ENCODE assay signal across 12 cellular contexts in genomic region chr4:995311-996026, GRCh38. TPM values are rescaled to one million over a fixed set of nuclear protein-coding genes. Genes with fewer than 3 reads are reported as not detected.
DNase-seq lines count a peak whose midpoint lies in the region; ATAC-seq and TF ChIP-seq lines count a peak whose summit lies in the region.
"Had no signal": no experiment of that assay in that cellular context is flagged by ENCODE, and none has a peak within 500 bp of the region (broad histone marks: within the 10 kb centered on the region; RNA-seq: fewer than 3 reads in every experiment).

No MANE protein-coding gene starts in this region.

- H3K9me3 ChIP-seq in right cardiac atrium (ENCODE audit: control insufficient read depth, low read length) (no peaks in the 10 kb centered on the region), right atrium auricular region (no peaks in the 10 kb centered on the region)
- H3K9me3 ChIP-seq: body of pancreas, vagina had no signal

- WGBS in right cardiac atrium: 89% methylated on average over 23 of the region's 23 CpGs

- ATAC-seq in right cardiac atrium: no peak
- peak; percentile 7 for ATAC-seq in sciatic nerve
- ATAC-seq: activated T-helper 17 cell treated with anti-CD3 and anti-CD28 coated beads, Interleukin-2, amount 50 U/mL, for 72 hours; body of pancreas; T-helper 17 cell had no signal

- H3K27ac ChIP-seq in right cardiac atrium (ENCODE audit: low read length) (no peak overlapping the region), right atrium auricular region (no peak overlapping the region)
- H3K27ac ChIP-seq: body of pancreas, vagina had no signal

- H3K4me1 ChIP-seq in right cardiac atrium (ENCODE audit: control insufficient read depth, insufficient read depth, low read length) (no peaks in the 10 kb centered on the region), right atrium auricular region (peaks cover 0 to 17% of the 10 kb centered on the region in 2 donors)

- DNase-seq in right cardiac atrium: peak; percentile 9 to 49 (median 48)
- DNase-seq in right atrium auricular region (ENCODE audit: low spot score): no peak
- no peak for DNase-seq in sciatic nerve (ENCODE audit: low spot score)
- DNase-seq in stimulated activated naive CD4-positive, alpha-beta T cell (lab: John Stamatoyannopoulos, UW): no peak
- DNase-seq: activated CD4-positive, alpha-beta T cell treated with anti-CD3 and anti-CD28 coated beads, Interleukin-2, amount 50 U/mL, for 1 hour; stimulated activated CD4-positive, alpha-beta T cell treated with anti-CD3 and anti-CD28 coated beads, Interleukin-4, amount 100 ng/mL, for 24 hours; stimulated activated naive CD4-positive, alpha-beta T cell treated with Interleukin-2 at 50 U/mL for 16 hours; T-helper 17 cell had no signal

- TF ChIP-seq CTCF in right atrium auricular region (IDR thresholded peaks at IDR 0.05): no peak

- intact Hi-C loops in right cardiac atrium (cut with DNase I) (no loop called here), sciatic nerve (cut with DNase I) (no loop called here)

- no peaks in the 10 kb centered on the region for H3K36me3 ChIP-seq in right atrium auricular region
- H3K36me3 ChIP-seq: vagina had no signal

- H3K27me3 ChIP-seq in right cardiac atrium (ENCODE audit: control insufficient read depth, insufficient read depth) (no peaks in the 10 kb centered on the region), right atrium auricular region (peaks cover 0 to 5% of the 10 kb centered on the region in 2 donors)
- H3K27me3 ChIP-seq: vagina had no signal

- H3K4me3 ChIP-seq in right cardiac atrium (ENCODE audit: low read length) (no peak overlapping the region), right atrium auricular region (no peak overlapping the region)
- H3K4me3 ChIP-seq: body of pancreas, vagina had no signal

RNA-seq across cellular contexts. Expression of gene SLC26A1, which starts 2.3 kb away (rescaled TPM):
- total RNA-seq in right cardiac atrium: under 1 TPM in 2 of 4 donors, not detected in 2; 0.36 to 0.37 TPM
- 0.34 TPM for polyA plus RNA-seq in right cardiac atrium
- not detected for total RNA-seq in right atrium auricular region
- total RNA-seq in sciatic nerve: 0.45 TPM
- polyA plus RNA-seq: keratinocyte had no signal

RNA-seq across cellular contexts. Expression of gene IDUA, which starts 8.6 kb away (rescaled TPM):
- total RNA-seq in right cardiac atrium: 10 to 100 TPM; 14.7 to 17.4 (median 17.1) TPM
- polyA plus RNA-seq in right cardiac atrium: 8.5 TPM
- 10 to 100 TPM in 1 of 2 donors, 1 to 10 TPM in 1; 8.9 to 10.2 TPM for total RNA-seq in right atrium auricular region
- 36.7 TPM for total RNA-seq in sciatic nerve

RNA-seq across cellular contexts. Expression of gene FGFRL1, which starts 16.0 kb away (rescaled TPM):
- total RNA-seq in right cardiac atrium (10 to 100 TPM; 17.4 to 21.7 (median 20.3) TPM), right atrium auricular region (10 to 100 TPM; 30.3 to 47.1 TPM), sciatic nerve (16.6 TPM)
- polyA plus RNA-seq in right cardiac atrium: 19.2 TPM

RNA-seq across cellular contexts. Expression of gene DGKQ, which starts 22.1 kb away (rescaled TPM):
- 1 to 10 TPM; 4.5 to 4.9 (median 4.6) TPM for total RNA-seq in right cardiac atrium
- polyA plus RNA-seq in right cardiac atrium: 3.6 TPM
- total RNA-seq in right atrium auricular region: 1 to 10 TPM; 3.1 to 4.8 TPM
- 9.6 TPM for total RNA-seq in sciatic nerve

Comparison
In these comparisons a context has a peak if more than half of its experiments do, and no peak if none do; other contexts are left out.
1. DNase-seq: peak in right cardiac atrium (3 of 3); none in right atrium auricular region (single experiment), sciatic nerve (single experiment) and stimulated activated naive CD4-positive, alpha-beta T cell (0 of 6).